In the genomic region with DNA sequence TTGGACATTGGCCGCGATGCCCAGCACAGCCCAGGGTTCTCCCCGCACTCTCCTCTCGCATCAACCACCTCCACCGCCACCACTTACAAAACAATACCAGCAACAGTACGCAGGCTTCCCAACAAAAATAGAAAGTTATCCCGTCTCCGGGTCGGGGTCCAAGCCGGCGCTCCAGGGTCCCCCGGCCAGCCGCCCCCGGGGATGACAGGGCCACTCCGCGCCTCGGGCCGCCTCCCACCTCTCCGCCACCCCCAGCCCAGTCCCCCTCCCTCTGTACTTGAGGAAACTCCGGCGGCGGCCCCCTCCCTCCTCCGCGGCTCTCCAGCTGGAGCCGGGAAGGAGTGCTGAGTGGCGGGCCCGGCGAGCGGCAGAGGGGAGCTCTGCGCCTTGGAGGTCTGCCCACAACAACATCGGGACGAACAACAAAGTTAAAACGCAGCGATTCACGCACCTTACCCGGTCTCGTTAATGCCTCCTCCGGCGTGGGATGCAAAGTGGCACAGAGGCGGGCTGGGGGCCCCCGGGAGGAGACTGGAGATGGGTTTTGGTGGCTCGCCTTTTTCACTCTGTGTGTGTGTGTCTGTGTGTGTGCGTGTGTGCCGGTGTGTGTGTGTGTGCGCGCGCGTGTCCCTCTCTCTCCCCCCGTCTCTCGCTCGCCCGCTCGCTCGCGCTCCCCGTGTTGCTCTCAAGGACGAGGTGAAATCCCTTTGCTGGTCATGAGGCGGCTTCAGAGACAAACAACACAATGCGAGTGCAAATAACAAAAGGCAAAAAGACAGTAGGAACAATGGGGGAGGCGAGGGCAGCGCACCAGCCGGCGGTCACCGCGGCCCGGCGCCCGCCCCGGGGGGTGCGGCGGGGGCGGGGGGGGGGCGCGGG, we compare ENCODE assay signal across 8 cellular contexts.
DNase-seq lines count a peak whose midpoint lies in the region; ATAC-seq and TF ChIP-seq lines count a peak whose summit lies in the region.

No MANE protein-coding gene starts in this region.

- H3K36me3 Mint-ChIP-seq in CD4-positive, alpha-beta memory T cell = peaks cover 0 to 1% of the 10 kb centered on the region in 2 donors

- intact Hi-C loops in CD4-positive, alpha-beta memory T cell (cut with micrococcal nuclease) = no loop called here
- intact Hi-C loops in lower lobe of right lung (cut with DNase I) = no loop called here

- no peaks in the 10 kb centered on the region for H3K36me3 ChIP-seq in CD4-positive, alpha-beta memory T cell (ENCODE audit: insufficient read depth, low read length)
- no peaks in the 10 kb centered on the region for H3K36me3 ChIP-seq in ectodermal cell (ENCODE audit: control insufficient read depth, insufficient read depth, low read length)
- no peaks in the 10 kb centered on the region for H3K36me3 ChIP-seq in lower lobe of right lung
- H3K36me3 ChIP-seq in stomach smooth muscle (ENCODE audit: control insufficient read depth in 2 of 2, insufficient read depth in 2 of 2, low read length in 2 of 2) = no peaks in the 10 kb centered on the region

- H3K4me1 ChIP-seq in CD4-positive, alpha-beta memory T cell (ENCODE audit: insufficient read depth, low read length) = no peaks in the 10 kb centered on the region
- H3K4me1 ChIP-seq in ectodermal cell (ENCODE audit: control insufficient read depth, insufficient read depth, low read length) (peaks cover 7% of the 10 kb centered on the region), lower lobe of right lung (peaks cover 18% of the 10 kb centered on the region), stomach smooth muscle (ENCODE audit: control insufficient read depth, insufficient read depth, low read length) (peaks cover 12% of the 10 kb centered on the region)

- H3K9me3 ChIP-seq in CD4-positive, alpha-beta memory T cell (ENCODE audit: control insufficient read depth in 1 of 2, low read length in 2 of 2) = no peaks in the 10 kb centered on the region
- H3K9me3 ChIP-seq in ectodermal cell (ENCODE audit: control insufficient read depth, low read length) (no peaks in the 10 kb centered on the region), lower lobe of right lung (no peaks in the 10 kb centered on the region), stomach smooth muscle (ENCODE audit: control insufficient read depth in 2 of 2, low read length in 2 of 2) (no peaks in the 10 kb centered on the region)

- POLR2A ChIA-PET in CD4-positive, alpha-beta memory T cell (lab: Charles Lee; ENCODE audit: partially characterized antibody) = no interaction called here

- no peak for DNase-seq in CD4-positive, alpha-beta memory T cell
- DNase-seq in HFF-Myc (ENCODE audit: extremely low read depth, low read depth) (no peak), SK-MEL-5 (ENCODE audit: low read depth, low spot score) (peak; percentile 49), lower lobe of right lung (peak; percentile 82), G401 (ENCODE audit: low spot score) (no peak)
- DNase-seq in central memory CD4-positive, alpha-beta T cell = no peak

- peaks cover 17% of the 10 kb centered on the region for H3K27me3 ChIP-seq in CD4-positive, alpha-beta memory T cell (ENCODE audit: insufficient read depth, low read length)
- H3K27me3 ChIP-seq in ectodermal cell (ENCODE audit: control insufficient read depth, insufficient read depth, low read length, poor library complexity, severe bottlenecking) (peaks cover 17% of the 10 kb centered on the region), lower lobe of right lung (ENCODE audit: low read depth) (peaks cover 6% of the 10 kb centered on the region), stomach smooth muscle (ENCODE audit: control insufficient read depth in 1 of 2, insufficient read depth in 2 of 2, low read length in 2 of 2) (no peaks in the 10 kb centered on the region)

- no peak for TF ChIP-seq CTCF in HFF-Myc (IDR thresholded peaks at IDR 0.05; ENCODE audit: low read depth, low read length, missing control alignments)
- TF ChIP-seq CTCF in lower lobe of right lung (IDR thresholded peaks at IDR 0.05) = no peak

- peak overlapping the region; percentile 72 to 89 (median 84) for H3K4me3 Mint-ChIP-seq in CD4-positive, alpha-beta memory T cell

- H3K9ac ChIP-seq in stomach smooth muscle (ENCODE audit: low read length in 2 of 2) = peak overlapping the region; percentile 73 to 76

- WGBS in ectodermal cell, 2 experiments = 0% methylated on average over 73 to 74 of the region's 74 CpGs

- in situ Hi-C loops in SK-MEL-5 (cut with HindIII; ENCODE audit: low pct_unique_long_range_greater_than_20kb, low sequenced_read_pairs) (no loop called here), G401 (cut with HindIII; ENCODE audit: low sequenced_read_pairs) (no loop called here)

- H3K27ac Mint-ChIP-seq in CD4-positive, alpha-beta memory T cell = peak overlapping the region in 1 of 7 donors; percentile 54

- peaks cover 12 to 30% (median 21%) of the 10 kb centered on the region in 4 donors for H3K4me1 Mint-ChIP-seq in CD4-positive, alpha-beta memory T cell

- CTCF ChIA-PET in CD4-positive, alpha-beta memory T cell (lab: Charles Lee; ENCODE audit: partially characterized antibody) = no interaction called here

- H3K4me3 ChIP-seq in CD4-positive, alpha-beta memory T cell (ENCODE audit: low read length in 2 of 2) = peak overlapping the region in 1 of 2 donors; percentile 47
- H3K4me3 ChIP-seq in HFF-Myc (replicated peaks; ENCODE audit: low read depth, low read length) = peak overlapping the region; percentile 54
- peak overlapping the region; percentile 56 for H3K4me3 ChIP-seq in ectodermal cell (ENCODE audit: insufficient read depth, low read depth, low read length)
- H3K4me3 ChIP-seq in lower lobe of right lung = peak overlapping the region; percentile 80
- peak overlapping the region; percentile 80 to 91 for H3K4me3 ChIP-seq in stomach smooth muscle (ENCODE audit: low read length in 2 of 2)

- H3K9me3 Mint-ChIP-seq in CD4-positive, alpha-beta memory T cell = peaks cover 0 to 3% (median 0%) of the 10 kb centered on the region in 8 donors

- H3K27me3 Mint-ChIP-seq in CD4-positive, alpha-beta memory T cell = peaks cover 39 to 55% of the 10 kb centered on the region in 2 donors

- no peak overlapping the region for H3K27ac ChIP-seq in CD4-positive, alpha-beta memory T cell (ENCODE audit: low read depth, low read length)
- peak overlapping the region; percentile 88 for H3K27ac ChIP-seq in ectodermal cell (ENCODE audit: insufficient read depth, low read depth, low read length, poor library complexity, severe bottlenecking)
- H3K27ac ChIP-seq in lower lobe of right lung = peak overlapping the region; percentile 85
- peak overlapping the region; percentile 86 for H3K27ac ChIP-seq in stomach smooth muscle (ENCODE audit: low read length)

- peak; percentile 85 to 90 for ATAC-seq in lower lobe of right lung

Comparison
In these comparisons a context has a peak if more than half of its experiments do, and no peak if none do; other contexts are left out.
1. DNase-seq: peak in SK-MEL-5 (single experiment) and lower lobe of right lung (single experiment); none in CD4-positive, alpha-beta memory T cell (0 of 5), HFF-Myc (single experiment), central memory CD4-positive, alpha-beta T cell (single experiment) and G401 (single experiment).